In the genomic region with DNA sequence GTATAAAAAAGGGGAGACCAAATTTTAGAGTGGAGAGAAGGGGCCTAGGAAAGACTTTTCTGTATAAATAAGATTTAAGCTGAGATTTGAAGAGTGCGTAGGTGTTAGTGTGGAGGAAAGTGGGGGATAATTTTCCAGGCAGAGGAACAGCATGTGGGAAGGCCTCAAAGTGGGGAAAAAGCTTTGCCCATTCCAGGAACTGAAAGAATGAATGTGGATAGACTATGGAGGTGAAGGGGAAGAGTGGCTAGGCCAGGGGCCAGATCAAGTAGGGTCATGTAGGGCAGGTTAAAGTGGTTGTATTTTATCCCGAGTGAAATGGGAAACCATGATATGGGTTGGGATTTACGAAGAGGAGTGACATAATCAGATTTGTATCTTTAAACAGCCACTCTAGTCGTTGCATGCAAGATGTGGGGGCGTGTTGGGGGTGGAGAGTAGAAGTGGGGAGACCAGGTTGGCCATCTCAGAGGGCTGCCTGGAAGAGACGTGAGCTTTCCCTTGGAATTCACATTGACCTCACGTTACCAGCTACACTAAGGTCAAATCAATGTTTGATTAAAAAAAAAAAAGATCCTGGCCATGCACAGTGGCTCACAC, we compare ENCODE assay signal across 20 cellular contexts. TPM values are rescaled to one million over a fixed set of nuclear protein-coding genes. Genes with fewer than 3 reads are reported as not detected.
DNase-seq lines count a peak whose midpoint lies in the region; ATAC-seq, FAIRE-seq and TF ChIP-seq lines count a peak whose summit lies in the region.
"Had no signal": no experiment of that assay in that cellular context is flagged by ENCODE, and none has a peak within 500 bp of the region (broad histone marks: within the 10 kb centered on the region; RNA-seq: fewer than 3 reads in every experiment).

No MANE protein-coding gene starts in this region.

- H3K4me2 ChIP-seq in Loucy (ENCODE audit: low read depth, low read length, poor library complexity, severe bottlenecking) (no peak overlapping the region), K562 (ENCODE audit: insufficient read depth, low read length) (no peak overlapping the region)
- H3K4me2 ChIP-seq: KMS-11 had no signal

- H2AFZ ChIP-seq in Loucy (ENCODE audit: low read length) (no peak overlapping the region), K562 (ENCODE audit: low read depth, low read length) (no peak overlapping the region)

- H3K9me3 ChIP-seq in Loucy (ENCODE audit: insufficient read depth, low read depth, low read length): no peaks in the 10 kb centered on the region
- no peaks in the 10 kb centered on the region for H3K9me3 ChIP-seq in K562 (replicated peaks; ENCODE audit: control insufficient read depth, insufficient read depth, low read depth, low read length)
- H3K9me3 ChIP-seq: SJSA1 had no signal

- TF ChIP-seq RAD21 in K562 (CRISPR knock-in tag; conservative IDR thresholded peaks at IDR 0.05 in 1 of 2, IDR thresholded peaks at IDR 0.05 in 1 of 2): no peak

- no peak for TF ChIP-seq POLR2A in K562 (conservative IDR thresholded peaks at IDR 0.05)

- H3K9ac ChIP-seq in Loucy (ENCODE audit: low read depth, low read length, poor library complexity, severe bottlenecking) (peak overlapping the region; percentile 74), K562 (ENCODE audit: insufficient read depth in 1 of 2, low read depth in 2 of 2, low read length in 2 of 2) (no peak overlapping the region)
- H3K9ac ChIP-seq: KMS-11 had no signal

- POLR2A ChIA-PET in K562 (lab: Yijun Ruan, JAX): interaction anchor here (1.3 to 1.8 kb wide), 2 partner anchors 15 to 22 kb away, joined by 6 to 7 read pairs; no protein-coding TSS in a partner anchor

- no peaks in the 10 kb centered on the region for H3F3A ChIP-seq in Loucy (ENCODE audit: low read depth)

- peak overlapping the region; percentile 36 for H3K4me3 Mint-ChIP-seq in neural crest cell
- H3K4me3 Mint-ChIP-seq: HFFc6 had no signal

- TF ChIP-seq EP300 in K562 (IDR thresholded peaks at IDR 0.05; ENCODE audit: low read length): no peak

- H3K4me1 ChIP-seq in Loucy (ENCODE audit: insufficient read depth, low read length, poor library complexity, severe bottlenecking): peaks cover 33% of the 10 kb centered on the region
- peaks cover 10 to 16% of the 10 kb centered on the region in 2 experiments; a peak in 2 of 5 replicates for H3K4me1 ChIP-seq in K562 (replicated peaks in 1 of 2; ENCODE audit: control insufficient read depth in 2 of 2, insufficient read depth in 2 of 2, low read length in 2 of 2)

- intact Hi-C loops in K562 (cut with micrococcal nuclease): no loop called here
- intact Hi-C loops in head of caudate nucleus (cut with DNase I): no loop called here
- intact Hi-C loops in posterior vena cava (cut with DNase I): no loop called here

- H3K9me2 ChIP-seq in Loucy (replicated peaks; ENCODE audit: low read depth, low read length): no peaks in the 10 kb centered on the region

- DNase-seq in K562 (ENCODE audit: extremely low read depth in 1 of 4, low spot score in 3 of 4): no peak
- DNase-seq in neural crest cell (ENCODE audit: low read depth, low spot score): no peak
- DNase-seq in NCI-H187 treated with DMSO at 0.1 percent for 48 hours (lab: John Stamatoyannopoulos, UW): no peak
- DNase-seq in head of caudate nucleus: no peak
- DNase-seq in posterior vena cava (ENCODE audit: low spot score): no peak
- DNase-seq: CD4-positive, alpha-beta T cell; DND-41; H7; HFFc6; NCI-H1417; NCI-H1694 treated with DMSO at 0.1 percent for 48 hours; NCI-H446; NCI-H526 had no signal

- peaks cover 41% of the 10 kb centered on the region for H4K20me1 ChIP-seq in Loucy (ENCODE audit: insufficient read depth, low read length, poor library complexity, severe bottlenecking)
- no peaks in the 10 kb centered on the region for H4K20me1 ChIP-seq in K562 (replicated peaks; ENCODE audit: control insufficient read depth, insufficient read depth, low read length)

- in situ Hi-C loops in K562 (cut with MboI): no loop called here

- BruUV-seq in K562 (replicated peaks; lab: Mats Ljungman, UMichigan): no TSS peak

- H3K79me2 ChIP-seq in Loucy (ENCODE audit: insufficient read depth, low read length): peaks cover 63% of the 10 kb centered on the region
- peaks cover 38% of the 10 kb centered on the region for H3K79me2 ChIP-seq in K562 (ENCODE audit: control insufficient read depth, insufficient read depth, low read length)

- ATAC-seq in K562 (no peak), HG03196 (IDR thresholded peaks at IDR 0.05; ENCODE audit: unreplicated experiment) (no peak)
- ATAC-seq: GM12878, Right ventricle myocardium inferior had no signal

- H3K27ac ChIP-seq in K562 (ENCODE audit: extremely low read depth, low read depth, low read length): no peak overlapping the region
- H3K27ac ChIP-seq: KMS-11, SJSA1 had no signal

- no peaks in the 10 kb centered on the region for H3K27me3 ChIP-seq in Loucy (ENCODE audit: insufficient read depth, low read length, poor library complexity, severe bottlenecking)
- no peaks in the 10 kb centered on the region for H3K27me3 ChIP-seq in K562 (ENCODE audit: control insufficient read depth in 2 of 2, insufficient read depth in 2 of 2, low read length in 2 of 2)
- H3K27me3 ChIP-seq: SJSA1 had no signal

- H3K4me1 Mint-ChIP-seq in neural crest cell: peaks cover 28% of the 10 kb centered on the region

- FAIRE-seq in K562 (lab: Jason Lieb, UNC): no peak
- FAIRE-seq: GM12878, HTR-8/SVneo had no signal

- H3K27ac Mint-ChIP-seq in neural crest cell (ENCODE audit: unreplicated experiment): no peak overlapping the region
- H3K27ac Mint-ChIP-seq: CD4-positive, alpha-beta T cell; HFFc6 had no signal

- TF ChIP-seq CTCF in Loucy (conservative IDR thresholded peaks at IDR 0.05; ENCODE audit: low read length) (no peak), K562 (IDR thresholded peaks at IDR 0.05 in 2 of 3, conservative IDR thresholded peaks at IDR 0.05 in 1 of 3; ENCODE audit: insufficient read depth in 2 of 3, low read depth in 1 of 3, low read length in 3 of 3) (no peak), neural crest cell (conservative IDR thresholded peaks at IDR 0.05) (no peak)

- peaks cover 3% of the 10 kb centered on the region for H3K27me3 Mint-ChIP-seq in neural crest cell (ENCODE audit: low read depth)
- H3K27me3 Mint-ChIP-seq: CD4-positive, alpha-beta T cell had no signal

- WGBS in K562 (ENCODE audit: insufficient coverage, low coverage, missing lambda C conversion rate): 73% methylated on average over 7 of the region's 7 CpGs

- CTCF ChIA-PET in K562 (lab: Yijun Ruan, JAX; ENCODE audit: low intra/inter-chr PET ratio): no interaction called here

- H3K9me1 ChIP-seq in K562 (ENCODE audit: control insufficient read depth, insufficient read depth, low read length): peaks cover 2% of the 10 kb centered on the region

- H3K36me3 ChIP-seq in Loucy (ENCODE audit: insufficient read depth, low read length) (no peaks in the 10 kb centered on the region), K562 (ENCODE audit: control insufficient read depth, insufficient read depth, low read length) (peaks cover 28% of the 10 kb centered on the region; the same call in 2 of the 3 replicates)

- H3K4me3 ChIP-seq in Loucy (ENCODE audit: low read length, poor library complexity, severe bottlenecking) (no peak overlapping the region), K562 (no peak overlapping the region)
- H3K4me3 ChIP-seq: GM12878, SJSA1 had no signal

- no peaks in the 10 kb centered on the region for H3K9me3 Mint-ChIP-seq in neural crest cell
- H3K9me3 Mint-ChIP-seq: CD4-positive, alpha-beta T cell; HFFc6 had no signal

- H3K36me3 Mint-ChIP-seq in neural crest cell (ENCODE audit: low read depth): peaks cover 16% of the 10 kb centered on the region

TF ChIP-seq in K562, 482 proteins besides CTCF, POLR2A, EP300 and RAD21 (continues in another document):
- no peak for TF ChIP-seq PHF20 (IDR thresholded peaks at IDR 0.05; ENCODE audit: partially characterized antibody)

RNA-seq across cellular contexts. Expression of a gene that starts 3.3 kb away (rescaled TPM):
- total RNA-seq in K562 (2011; cell fraction: chromatin; rRNA removed; ENCODE audit: low replicate concordance): 30.4 and 40.8 TPM in 2 replicates
- total RNA-seq in K562 (2011; cell fraction: nucleolus; rRNA removed): 22.5 and 24.2 TPM in 2 replicates
- 37.6 and 62.4 TPM in 2 replicates for total RNA-seq in K562 (2011; cell fraction: nucleoplasm; rRNA removed)
- total RNA-seq in K562 (2014; rRNA removed): 31.1 and 34.5 TPM in 2 replicates
- total RNA-seq in K562 (2014; rRNA removed; fragmentation: Illumina TruSeq; extraction: Trizol): 69.9 and 73.6 TPM in 2 replicates
- total RNA-seq in K562 (2015; rRNA removed; fragmentation: Illumina TruSeq; extraction: Trizol): 59.6 and 63.6 TPM in 2 replicates
- 75.5 and 82.5 TPM in 2 replicates for total RNA-seq in K562 (2021)
- 64.8 and 90.3 TPM in 2 replicates for polyA plus RNA-seq in K562 (2011; rRNA removed)
- 29.8 and 49.5 TPM in 2 replicates for polyA plus RNA-seq in K562 (2011; cell fraction: cytosol; rRNA removed)
- polyA plus RNA-seq in K562 (2011; cell fraction: nucleus; rRNA removed): 44.5 and 52.5 TPM in 2 replicates
- polyA plus RNA-seq in K562 (2012): 48.0 and 52.7 TPM in 2 replicates
- 78.3 and 101 TPM in 2 replicates for polyA plus RNA-seq in K562 (2014; fragmentation: Illumina TruSeq; extraction: Trizol)
- polyA plus RNA-seq in K562 (2014; fragmentation: Nextera tagmentation; extraction: Ambion mirVana): 1 to 10 TPM; 3.3 to 6.3 TPM
- polyA plus RNA-seq in K562 (2014; rRNA removed): 59.1 and 59.4 TPM in 2 replicates
- 46.6 and 47.8 TPM in 2 replicates for polyA minus RNA-seq in K562 (2011; rRNA and poly(A)+ RNA removed)
- polyA minus RNA-seq in K562 (2011; cell fraction: cytosol; rRNA and poly(A)+ RNA removed): 26.5 and 29.5 TPM in 2 replicates
- polyA minus RNA-seq in K562 (2011; cell fraction: nucleus; rRNA and poly(A)+ RNA removed): 28.0 and 52.0 TPM in 2 replicates
- 156 and 167 TPM in 2 replicates for total RNA-seq in neural crest cell
- total RNA-seq in posterior vena cava: 10 to 100 TPM; 55.1 to 56.4 TPM

RNA-seq across cellular contexts. Expression of a gene that starts 3.7 kb away (rescaled TPM):
- 5.4 and 7.1 TPM in 2 replicates for total RNA-seq in K562 (2011; cell fraction: chromatin; rRNA removed; ENCODE audit: low replicate concordance)
- 4.5 and 5.0 TPM in 2 replicates for total RNA-seq in K562 (2011; cell fraction: nucleolus; rRNA removed)
- 4.6 and 7.2 TPM in 2 replicates for total RNA-seq in K562 (2011; cell fraction: nucleoplasm; rRNA removed)
- total RNA-seq in K562 (2014; rRNA removed) (1.4 TPM in 2 replicates), K562 (2014; rRNA removed; fragmentation: Illumina TruSeq; extraction: Trizol) (1.3 and 1.7 TPM in 2 replicates), K562 (2015; rRNA removed; fragmentation: Illumina TruSeq; extraction: Trizol) (1.5 and 2.1 TPM in 2 replicates), K562 (2021) (4.0 and 5.9 TPM in 2 replicates), neural crest cell (33.5 and 36.5 TPM in 2 replicates), posterior vena cava (10 to 100 TPM; 37.4 to 52.3 TPM)
- polyA plus RNA-seq in K562 (2011; rRNA removed) (2.6 and 6.8 TPM in 2 replicates), K562 (2014; fragmentation: Illumina TruSeq; extraction: Trizol) (2.6 and 3.6 TPM in 2 replicates), K562 (2014; fragmentation: Nextera tagmentation; extraction: Ambion mirVana) (under 1 TPM; 0.27 to 0.30 TPM), K562 (2014; rRNA removed) (3.1 and 3.4 TPM in 2 replicates)
- polyA plus RNA-seq in K562 (2011; cell fraction: cytosol; rRNA removed): 2.4 and 6.8 TPM in 2 replicates
- polyA plus RNA-seq in K562 (2011; cell fraction: nucleus; rRNA removed): 6.6 and 11.3 TPM in 2 replicates
- 4.0 and 11.0 TPM in 2 replicates for polyA plus RNA-seq in K562 (2012)
- 2.2 and 3.6 TPM in 2 replicates for polyA minus RNA-seq in K562 (2011; rRNA and poly(A)+ RNA removed)
- 2.2 and 5.6 TPM in 2 replicates for polyA minus RNA-seq in K562 (2011; cell fraction: cytosol; rRNA and poly(A)+ RNA removed)
- 3.8 and 8.9 TPM in 2 replicates for polyA minus RNA-seq in K562 (2011; cell fraction: nucleus; rRNA and poly(A)+ RNA removed)
